26 cellular contexts compared by ENCODE assay signal in genomic region chr22:29298641-29299040, GRCh38. TPM values are rescaled to one million over a fixed set of nuclear protein-coding genes. Genes with fewer than 3 reads are reported as not detected.
"Had no signal": no experiment of that assay in that cellular context is flagged by ENCODE, and none has a peak within 500 bp of the region (broad histone marks: within the 10 kb centered on the region; RNA-seq: fewer than 3 reads in every experiment).

No MANE protein-coding gene starts in this region.

- ATAC-seq: foreskin keratinocyte; left lung; naive thymus-derived CD8-positive, alpha-beta T cell; sciatic nerve; stimulated activated memory B cell treated with anti-CD40 and anti-IgM and Interleukin-4, amounts not matched to agents 10 μg/mL and 1 μg/mL and 100 μg/mL, for 72 hours had no signal

- H3K9me3 Mint-ChIP-seq: activated CD4-positive, alpha-beta T cell treated with anti-CD3 and anti-CD28 coated beads, Interleukin-2, amount 10 ng/mL, durations not matched to agents 7 days and 5 days; immature natural killer cell; naive thymus-derived CD8-positive, alpha-beta T cell; stimulated activated memory B cell treated with anti-CD40 and anti-IgM and Interleukin-4, amounts not matched to agents 10 μg/mL and 1 μg/mL and 100 μg/mL, for 72 hours had no signal

- H3K4me1 ChIP-seq: foreskin keratinocyte, parathyroid adenoma, uterus had no signal

- H3K4me3 Mint-ChIP-seq: activated CD4-positive, alpha-beta T cell treated with anti-CD3 and anti-CD28 coated beads, Interleukin-2, amount 10 ng/mL, durations not matched to agents 7 days and 5 days; activated naive CD8-positive, alpha-beta T cell; immature natural killer cell; stimulated activated memory B cell treated with anti-CD40 and anti-IgM and Interleukin-4, amounts not matched to agents 10 μg/mL and 1 μg/mL and 100 μg/mL, for 72 hours had no signal

- DNase-seq: activated CD4-positive, alpha-beta T cell treated with anti-CD3 and anti-CD28 coated beads, Interleukin-2, amount 10 ng/mL, durations not matched to agents 7 days and 5 days; activated CD4-positive, CD25-positive, alpha-beta regulatory T cell treated with anti-CD3 and anti-CD28 coated beads, Interleukin-2, amount 50 U/mL, for 72 hours; activated naive CD4-positive, alpha-beta T cell; brain microvascular endothelial cell; central memory CD4-positive, alpha-beta T cell; dermis blood vessel endothelial cell; effector CD8-positive, alpha-beta T cell; foreskin keratinocyte; immature natural killer cell; kidney glomerular epithelial cell; left lung; naive thymus-derived CD8-positive, alpha-beta T cell; small intestine; stimulated activated CD4-positive, alpha-beta T cell treated with anti-CD3 and anti-CD28 coated beads, Interleukin-2, amount 100 ng/mL, for 24 hours; testis; trophoblast cell; uterus; WERI-Rb-1 had no signal

- H3K27ac ChIP-seq: adrenal gland, ascending aorta, brain microvascular endothelial cell, foreskin keratinocyte, hepatocyte, left lung, parathyroid adenoma, testis, uterus, WERI-Rb-1 had no signal

- H3K27ac Mint-ChIP-seq: activated CD4-positive, alpha-beta T cell treated with anti-CD3 and anti-CD28 coated beads, Interleukin-2, amount 10 ng/mL, durations not matched to agents 7 days and 5 days; activated naive CD8-positive, alpha-beta T cell; stimulated activated memory B cell treated with anti-CD40 and anti-IgM and Interleukin-4, amounts not matched to agents 10 μg/mL and 1 μg/mL and 100 μg/mL, for 72 hours had no signal

- H3K9me3 ChIP-seq: adrenal gland, ascending aorta, left lung, testis, uterus had no signal

- H3K27me3 ChIP-seq: adrenal gland, ascending aorta, brain microvascular endothelial cell, foreskin keratinocyte, hepatocyte, left lung, testis, uterus had no signal

- H3K27me3 Mint-ChIP-seq: activated CD4-positive, alpha-beta T cell treated with anti-CD3 and anti-CD28 coated beads, Interleukin-2, amount 10 ng/mL, durations not matched to agents 7 days and 5 days; activated naive CD8-positive, alpha-beta T cell; naive thymus-derived CD8-positive, alpha-beta T cell; stimulated activated memory B cell treated with anti-CD40 and anti-IgM and Interleukin-4, amounts not matched to agents 10 μg/mL and 1 μg/mL and 100 μg/mL, for 72 hours had no signal

- H3K4me1 Mint-ChIP-seq: activated CD4-positive, alpha-beta T cell treated with anti-CD3 and anti-CD28 coated beads, Interleukin-2, amount 10 ng/mL, durations not matched to agents 7 days and 5 days had no signal

- H3K4me3 ChIP-seq: adrenal gland, ascending aorta, hepatocyte, left lung, lung, testis, uterus had no signal

- H3K36me3 ChIP-seq: uterus had no signal

RNA-seq across cellular contexts. Expression of gene GAS2L1, which starts 7.8 kb away (rescaled TPM):
- total RNA-seq: naive thymus-derived CD8-positive, alpha-beta T cell had no signal

RNA-seq across cellular contexts. Expression of gene RASL10A, which starts 16.9 kb away (rescaled TPM):
- total RNA-seq: ascending aorta, foreskin keratinocyte had no signal
- polyA plus RNA-seq: foreskin keratinocyte; immature natural killer cell; naive thymus-derived CD8-positive, alpha-beta T cell had no signal
